In the genomic region with DNA sequence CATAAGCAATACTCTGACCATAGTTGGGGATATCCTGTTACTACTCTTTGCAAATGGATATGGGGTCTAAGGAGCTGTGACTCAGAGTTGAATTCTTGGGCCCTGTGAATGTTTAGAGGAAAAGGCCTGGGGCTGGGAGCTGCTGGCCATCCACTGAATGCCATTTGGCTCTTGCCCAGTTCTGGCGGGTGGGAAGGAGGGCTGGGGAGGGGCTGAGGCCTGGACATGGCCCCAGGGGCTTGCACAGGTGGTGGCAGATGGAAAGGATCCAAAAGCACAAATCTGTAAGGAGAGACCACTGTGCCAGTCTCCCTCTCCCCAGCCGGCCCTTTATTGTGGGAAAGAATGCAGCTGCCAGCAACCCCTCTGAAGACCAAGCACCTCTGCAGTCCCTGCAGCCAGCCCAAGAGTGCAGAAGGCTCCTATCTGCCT, we compare ENCODE assay signal across 1 cellular context.
TF ChIP-seq lines count a peak whose summit lies in the region.

No MANE protein-coding gene starts in this region.

TF ChIP-seq in WTC11, 78 proteins besides CTCF, POLR2A, EP300 and RAD21 (continued from another document):
- TF ChIP-seq ZNF423 (CRISPR knock-in tag; IDR thresholded peaks at IDR 0.05) (no peak), IRF2 (CRISPR knock-in tag; IDR thresholded peaks at IDR 0.05; ENCODE audit: borderline replicate concordance, low read depth) (no peak), ETV6 (CRISPR knock-in tag; IDR thresholded peaks at IDR 0.05) (no peak), RORB (CRISPR knock-in tag; IDR thresholded peaks at IDR 0.05) (no peak)
- TF ChIP-seq, protein P1, sequence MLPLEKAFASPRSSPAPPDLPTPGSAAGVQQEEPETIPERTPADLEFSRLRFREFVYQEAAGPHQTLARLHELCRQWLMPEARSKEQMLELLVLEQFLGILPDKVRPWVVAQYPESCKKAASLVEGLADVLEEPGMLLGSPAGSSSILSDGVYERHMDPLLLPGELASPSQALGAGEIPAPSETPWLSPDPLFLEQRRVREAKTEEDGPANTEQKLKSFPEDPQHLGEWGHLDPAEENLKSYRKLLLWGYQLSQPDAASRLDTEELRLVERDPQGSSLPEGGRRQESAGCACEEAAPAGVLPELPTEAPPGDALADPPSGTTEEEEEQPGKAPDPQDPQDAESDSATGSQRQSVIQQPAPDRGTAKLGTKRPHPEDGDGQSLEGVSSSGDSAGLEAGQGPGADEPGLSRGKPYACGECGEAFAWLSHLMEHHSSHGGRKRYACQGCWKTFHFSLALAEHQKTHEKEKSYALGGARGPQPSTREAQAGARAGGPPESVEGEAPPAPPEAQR (CRISPR knock-in tag; IDR thresholded peaks at IDR 0.05): no peak
- TF ChIP-seq, protein P2, sequence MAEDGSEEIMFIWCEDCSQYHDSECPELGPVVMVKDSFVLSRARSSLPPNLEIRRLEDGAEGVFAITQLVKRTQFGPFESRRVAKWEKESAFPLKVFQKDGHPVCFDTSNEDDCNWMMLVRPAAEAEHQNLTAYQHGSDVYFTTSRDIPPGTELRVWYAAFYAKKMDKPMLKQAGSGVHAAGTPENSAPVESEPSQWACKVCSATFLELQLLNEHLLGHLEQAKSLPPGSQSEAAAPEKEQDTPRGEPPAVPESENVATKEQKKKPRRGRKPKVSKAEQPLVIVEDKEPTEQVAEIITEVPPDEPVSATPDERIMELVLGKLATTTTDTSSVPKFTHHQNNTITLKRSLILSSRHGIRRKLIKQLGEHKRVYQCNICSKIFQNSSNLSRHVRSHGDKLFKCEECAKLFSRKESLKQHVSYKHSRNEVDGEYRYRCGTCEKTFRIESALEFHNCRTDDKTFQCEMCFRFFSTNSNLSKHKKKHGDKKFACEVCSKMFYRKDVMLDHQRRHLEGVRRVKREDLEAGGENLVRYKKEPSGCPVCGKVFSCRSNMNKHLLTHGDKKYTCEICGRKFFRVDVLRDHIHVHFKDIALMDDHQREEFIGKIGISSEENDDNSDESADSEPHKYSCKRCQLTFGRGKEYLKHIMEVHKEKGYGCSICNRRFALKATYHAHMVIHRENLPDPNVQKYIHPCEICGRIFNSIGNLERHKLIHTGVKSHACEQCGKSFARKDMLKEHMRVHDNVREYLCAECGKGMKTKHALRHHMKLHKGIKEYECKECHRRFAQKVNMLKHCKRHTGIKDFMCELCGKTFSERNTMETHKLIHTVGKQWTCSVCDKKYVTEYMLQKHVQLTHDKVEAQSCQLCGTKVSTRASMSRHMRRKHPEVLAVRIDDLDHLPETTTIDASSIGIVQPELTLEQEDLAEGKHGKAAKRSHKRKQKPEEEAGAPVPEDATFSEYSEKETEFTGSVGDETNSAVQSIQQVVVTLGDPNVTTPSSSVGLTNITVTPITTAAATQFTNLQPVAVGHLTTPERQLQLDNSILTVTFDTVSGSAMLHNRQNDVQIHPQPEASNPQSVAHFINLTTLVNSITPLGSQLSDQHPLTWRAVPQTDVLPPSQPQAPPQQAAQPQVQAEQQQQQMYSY (CRISPR knock-in tag; IDR thresholded peaks at IDR 0.05): no peak
- TF ChIP-seq, protein P3, sequence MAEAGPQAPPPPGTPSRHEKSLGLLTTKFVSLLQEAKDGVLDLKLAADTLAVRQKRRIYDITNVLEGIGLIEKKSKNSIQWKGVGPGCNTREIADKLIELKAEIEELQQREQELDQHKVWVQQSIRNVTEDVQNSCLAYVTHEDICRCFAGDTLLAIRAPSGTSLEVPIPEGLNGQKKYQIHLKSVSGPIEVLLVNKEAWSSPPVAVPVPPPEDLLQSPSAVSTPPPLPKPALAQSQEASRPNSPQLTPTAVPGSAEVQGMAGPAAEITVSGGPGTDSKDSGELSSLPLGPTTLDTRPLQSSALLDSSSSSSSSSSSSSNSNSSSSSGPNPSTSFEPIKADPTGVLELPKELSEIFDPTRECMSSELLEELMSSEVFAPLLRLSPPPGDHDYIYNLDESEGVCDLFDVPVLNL (CRISPR knock-in tag; IDR thresholded peaks at IDR 0.05; ENCODE audit: borderline replicate concordance, low read depth): no peak
